ENCODE assay signal across 8 cellular contexts in genomic region chr18:13725566-13726227, GRCh38. TPM values are rescaled to one million over a fixed set of nuclear protein-coding genes. Genes with fewer than 3 reads are reported as not detected.
DNase-seq lines count a peak whose midpoint lies in the region; ATAC-seq and TF ChIP-seq lines count a peak whose summit lies in the region.

No MANE protein-coding gene starts in this region.

- H3K9me3 ChIP-seq in Panc1 (ENCODE audit: control insufficient read depth, insufficient read depth, low read depth, low read length): no peaks in the 10 kb centered on the region

- H3K4me3 ChIP-seq in BJ (ENCODE audit: low read depth, low read length): peak overlapping the region; percentile 98
- H3K4me3 ChIP-seq in Panc1 (ENCODE audit: low read depth in 2 of 2, low read length in 2 of 2): peak overlapping the region; percentile 90 to 96

- peak overlapping the region; percentile 72 to 93 for H3K4me3 Mint-ChIP-seq in effector memory CD8-positive, alpha-beta T cell
- H3K4me3 Mint-ChIP-seq in naive thymus-derived CD8-positive, alpha-beta T cell: peak overlapping the region; percentile 80 to 96 (median 90)

- peaks cover 15% of the 10 kb centered on the region for H3K4me1 ChIP-seq in Panc1 (ENCODE audit: control insufficient read depth, insufficient read depth, low read length)

- peak overlapping the region; percentile 97 to 99 for H3K27ac Mint-ChIP-seq in effector memory CD8-positive, alpha-beta T cell
- H3K27ac Mint-ChIP-seq in naive thymus-derived CD8-positive, alpha-beta T cell: peak overlapping the region in 9 of 10 donors; percentile 69 to 99 (median 90)

- in situ Hi-C loops in Panc1 (cut with HindIII; ENCODE audit: low pct_unique_long_range_greater_than_20kb, low sequenced_read_pairs): no loop called here

- no peaks in the 10 kb centered on the region for H3K36me3 ChIP-seq in BJ (ENCODE audit: control insufficient read depth, insufficient read depth, low read length)
- H3K36me3 ChIP-seq in Panc1 (ENCODE audit: control insufficient read depth, insufficient read depth, low read length): peaks cover 6% of the 10 kb centered on the region; the same call in 1 of the 2 replicates

- no peaks in the 10 kb centered on the region for H3K27me3 Mint-ChIP-seq in effector memory CD8-positive, alpha-beta T cell
- H3K27me3 Mint-ChIP-seq in naive thymus-derived CD8-positive, alpha-beta T cell: peaks cover 0 to 2% (median 0%) of the 10 kb centered on the region in 5 donors

- DNase-seq in BJ (ENCODE audit: low read depth) (no peak), Panc1 (ENCODE audit: low read depth, low spot score) (no peak), CD1c-positive myeloid dendritic cell (ENCODE audit: extremely low spot score) (no peak), NCI-H1092 treated with DMSO at 0.1 percent for 48 hours (lab: John Stamatoyannopoulos, UW) (no peak)
- no peak for DNase-seq in effector memory CD8-positive, alpha-beta T cell
- DNase-seq in naive thymus-derived CD8-positive, alpha-beta T cell: peak in 1 of 10 donors; percentile 14

- TF ChIP-seq CTCF in BJ (IDR thresholded peaks at IDR 0.05; ENCODE audit: insufficient read depth, low read depth, low read length) (no peak), Panc1 (IDR thresholded peaks at IDR 0.05) (no peak)

- H3K27me3 ChIP-seq in BJ (ENCODE audit: control insufficient read depth, insufficient read depth, low read length) (no peaks in the 10 kb centered on the region), Panc1 (ENCODE audit: control insufficient read depth, insufficient read depth, low read length) (no peaks in the 10 kb centered on the region)

- POLR2A ChIA-PET in BJ (lab: Charles Lee): no interaction called here
- POLR2A ChIA-PET in Panc1 (lab: Charles Lee): interaction anchor here (0.6 kb wide), 1 partner anchor 1419 kb away, joined by 3 read pairs; no protein-coding TSS in a partner anchor
- POLR2A ChIA-PET in naive thymus-derived CD8-positive, alpha-beta T cell (lab: Charles Lee): interaction anchor here (0.5 to 1.3 kb wide), 4 partner anchors 588 to 1023 kb away, joined by 3 to 8 read pairs (median 5); partner anchors contain the start of genes CEP76, PSMG2 and SEH1L

- CTCF ChIA-PET in BJ (lab: Yijun Ruan, JAX): no interaction called here
- CTCF ChIA-PET in Panc1 (lab: Charles Lee): interaction anchor here (0.5 to 0.6 kb wide), 2 partner anchors 12 to 71 kb away, joined by 3 to 4 read pairs; no protein-coding TSS in a partner anchor

- intact Hi-C loops in Panc1 (cut with micrococcal nuclease; ENCODE audit: unreplicated experiment): no loop called here

- peaks cover 11% of the 10 kb centered on the region for H3K36me3 Mint-ChIP-seq in effector memory CD8-positive, alpha-beta T cell (ENCODE audit: insufficient read depth)
- peaks cover 0 to 7% (median 4%) of the 10 kb centered on the region in 3 donors for H3K36me3 Mint-ChIP-seq in naive thymus-derived CD8-positive, alpha-beta T cell

- ATAC-seq in GM19395 (IDR thresholded peaks at IDR 0.05; ENCODE audit: unreplicated experiment) (peak; percentile 38), Panc1 (no peak), GM21528 (IDR thresholded peaks at IDR 0.05; ENCODE audit: low FRiP score, unreplicated experiment) (no peak)
- ATAC-seq in effector memory CD8-positive, alpha-beta T cell (replicated peaks): peak; percentile 8
- ATAC-seq in naive thymus-derived CD8-positive, alpha-beta T cell: peak in 1 of 2 donors; percentile 2

- no peaks in the 10 kb centered on the region for H3K9me3 Mint-ChIP-seq in effector memory CD8-positive, alpha-beta T cell
- no peaks in the 10 kb centered on the region for H3K9me3 Mint-ChIP-seq in naive thymus-derived CD8-positive, alpha-beta T cell

- TSS peak; percentile 72 for BruUV-seq in Panc1 (replicated peaks; lab: Mats Ljungman, UMichigan)

- H3K4me1 Mint-ChIP-seq in effector memory CD8-positive, alpha-beta T cell (ENCODE audit: low read depth in 2 of 2): peaks cover 35 to 46% of the 10 kb centered on the region in 2 donors
- peaks cover 27 to 69% (median 56%) of the 10 kb centered on the region in 4 donors for H3K4me1 Mint-ChIP-seq in naive thymus-derived CD8-positive, alpha-beta T cell

- H3K27ac ChIP-seq in Panc1 (ENCODE audit: low read length): peak overlapping the region; percentile 92

RNA-seq across cellular contexts. Expression of gene FAM210A, which starts 0.7 kb away (rescaled TPM):
- 9.9 and 13.8 TPM in 2 replicates for polyA plus RNA-seq in BJ (2011; rRNA removed)
- polyA minus RNA-seq in BJ (2011; rRNA and poly(A)+ RNA removed): 9.8 and 12.9 TPM in 2 replicates
- total RNA-seq in Panc1 (2021; ENCODE audit: unreplicated experiment): 21.0 TPM
- 17.1 TPM for polyA plus RNA-seq in Panc1 (2012; ENCODE audit: insufficient read length)
- 10 to 100 TPM; 11.2 to 12.1 TPM for total RNA-seq in naive thymus-derived CD8-positive, alpha-beta T cell
- polyA plus RNA-seq in naive thymus-derived CD8-positive, alpha-beta T cell: 10 to 100 TPM; 12.5 to 18.8 (median 13.7) TPM

RNA-seq across cellular contexts. Expression of gene RNMT, which starts 0.8 kb away (rescaled TPM):
- 10.7 and 18.6 TPM in 2 replicates for polyA plus RNA-seq in BJ (2011; rRNA removed)
- polyA minus RNA-seq in BJ (2011; rRNA and poly(A)+ RNA removed): 5.1 and 8.7 TPM in 2 replicates
- 26.9 TPM for total RNA-seq in Panc1 (2021; ENCODE audit: unreplicated experiment)
- 14.3 TPM for polyA plus RNA-seq in Panc1 (2012; ENCODE audit: insufficient read length)
- total RNA-seq in naive thymus-derived CD8-positive, alpha-beta T cell: 10 to 100 TPM; 53.5 to 62.4 TPM
- 10 to 100 TPM; 37.4 to 78.1 (median 71.5) TPM for polyA plus RNA-seq in naive thymus-derived CD8-positive, alpha-beta T cell

Comparison
In these comparisons a context has a peak if more than half of its experiments do, and no peak if none do; other contexts are left out.
1. ATAC-seq: peak in GM19395 (single experiment) and effector memory CD8-positive, alpha-beta T cell (single experiment); none in Panc1 (single experiment) and GM21528 (single experiment).